ENCODE assay signal across 8 cellular contexts in the genomic region with DNA sequence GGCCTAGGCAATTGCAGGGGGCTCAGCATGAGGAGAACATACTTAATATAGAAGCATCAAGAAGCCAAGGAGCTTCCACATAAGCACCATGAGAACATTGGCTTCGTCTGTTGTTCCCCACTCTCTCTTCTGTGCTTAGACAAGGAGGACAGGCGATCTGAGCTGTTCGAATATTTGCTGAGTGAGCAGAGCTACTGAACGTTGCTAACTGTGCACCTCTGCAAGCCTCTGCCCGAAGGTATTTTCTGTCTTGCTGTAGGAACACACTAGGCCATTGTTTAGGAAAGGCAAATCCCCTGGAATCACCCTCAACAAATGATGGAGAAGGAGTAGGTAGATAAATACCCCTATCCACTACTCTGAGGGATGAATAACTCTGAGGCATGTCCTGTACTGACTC.
"Had no signal": no experiment of that assay in that cellular context is flagged by ENCODE, and none has a peak within 500 bp of the region (broad histone marks: within the 10 kb centered on the region; RNA-seq: fewer than 3 reads in every experiment).

No MANE protein-coding gene starts in this region.

- H3K9me3 ChIP-seq: HAP-1 had no signal

- H2AFZ ChIP-seq: GM23248 had no signal

- H3K4me3 ChIP-seq: GM23248, HAP-1, K562 had no signal

- H3K27ac ChIP-seq: GM23248, HL-60 had no signal

- ATAC-seq: HCT116, K562 had no signal

- H3K36me3 ChIP-seq: HAP-1 had no signal

- DNase-seq: GM23248, HFFc6, IMR-90, KG1 had no signal

- H3K4me1 ChIP-seq: HAP-1 had no signal

- H3K27ac Mint-ChIP-seq: HFFc6 had no signal

- H3K4me3 Mint-ChIP-seq: HFFc6 had no signal
